Comparison of ENCODE assay signal across 35 cellular contexts in the genomic region with DNA sequence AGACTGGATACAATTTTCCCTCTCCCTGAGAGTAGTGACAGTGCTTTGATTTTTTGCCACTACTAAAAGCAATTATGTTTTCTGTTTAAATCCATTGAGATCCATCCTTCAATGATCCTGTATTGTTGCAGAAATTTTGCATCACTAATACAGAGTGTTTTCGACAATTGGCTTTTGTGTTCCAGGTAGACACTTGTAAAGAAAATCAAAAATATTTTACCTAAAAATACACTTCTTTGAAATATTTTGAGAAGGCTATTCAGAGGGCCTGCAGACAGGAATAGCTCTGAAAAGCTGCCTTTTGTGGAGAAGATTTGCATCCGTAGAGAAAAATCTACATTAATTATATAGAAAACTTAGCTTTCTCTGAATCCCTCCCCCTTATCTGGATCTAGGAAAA.
"Had no signal": no experiment of that assay in that cellular context is flagged by ENCODE, and none has a peak within 500 bp of the region (broad histone marks: within the 10 kb centered on the region; RNA-seq: fewer than 3 reads in every experiment).

No MANE protein-coding gene starts in this region.

- DNase-seq: Karpas-422, Kasumi-1, MG63, MM.1S, MV-4-11, NCI-H1048, NCI-H1092, NCI-H1105, NCI-H1105 treated with DMSO at 0.1 percent for 48 hours, NCI-H1417, NCI-H1417 treated with DMSO at 0.1 percent for 48 hours, NCI-H1436, NCI-H1436 treated with DMSO at 0.1 percent for 48 hours, NCI-H146, NCI-H1694, NCI-H1694 treated with DMSO at 0.1 percent for 48 hours, NCI-H187, NCI-H187 treated with DMSO at 0.1 percent for 48 hours, NCI-H1930, NCI-H2029, NCI-H2029 treated with DMSO at 0.1 percent for 48 hours, NCI-H2081, NCI-H2081 treated with DMSO at 0.1 percent for 48 hours, NCI-H2107, NCI-H2171, NCI-H2171 treated with DMSO at 0.1 percent for 48 hours, NCI-H2227 treated with DMSO at 0.1 percent for 48 hours, NCI-H226, NCI-H345, NCI-H446, NCI-H446 treated with DMSO at 0.1 percent for 48 hours, NCI-H510A, NCI-H510A treated with DMSO at 0.1 percent for 48 hours, NCI-H524, NCI-H524 treated with DMSO at 0.1 percent for 48 hours had no signal

- H3K9me3 ChIP-seq: MG63 had no signal

- H3K4me3 ChIP-seq: MG63 had no signal

- H3K27me3 ChIP-seq: MG63 had no signal

- H3K36me3 ChIP-seq: MG63 had no signal
